ENCODE assay signal across 9 cellular contexts in the genomic region with DNA sequence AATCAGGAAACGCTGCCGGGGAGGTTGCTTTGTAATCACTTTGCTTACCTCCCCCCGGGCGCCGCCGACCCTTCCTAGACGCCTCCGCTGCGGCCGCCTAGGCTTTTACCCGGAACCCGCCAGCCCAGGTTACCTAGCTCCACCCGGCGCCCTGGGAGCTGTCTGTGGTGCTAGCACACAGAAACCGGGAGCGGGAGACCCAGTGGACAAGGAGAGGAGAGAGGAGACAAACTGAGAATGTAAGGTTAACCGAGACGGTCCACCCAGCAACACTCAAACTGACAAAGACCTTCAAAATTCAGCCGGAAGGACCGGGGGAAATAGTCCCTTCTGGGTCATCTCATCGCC. TPM values are rescaled to one million over a fixed set of nuclear protein-coding genes. Genes with fewer than 3 reads are reported as not detected.
A peak's percentile ranks its signal among the peaks of the same experiment; 100 is the strongest.
DNase-seq lines count a peak whose midpoint lies in the region; TF ChIP-seq lines count a peak whose summit lies in the region.
"Had no signal": no experiment of that assay in that cellular context is flagged by ENCODE, and none has a peak within 500 bp of the region (broad histone marks: within the 10 kb centered on the region; RNA-seq: fewer than 3 reads in every experiment).

No MANE protein-coding gene starts in this region.

- in situ Hi-C loops in GM13977 (cut with MboI; ENCODE audit: low pct_unique_long_range_greater_than_20kb, low sequenced_read_pairs, unreplicated experiment): loop anchor here (25.0 kb wide), 1 partner anchor 455 kb away; no protein-coding TSS in a partner anchor

- H3K27me3 ChIP-seq in parathyroid adenoma (ENCODE audit: control insufficient read depth, insufficient read depth, low read length): peaks cover 9% of the 10 kb centered on the region

- intact Hi-C loops in activated T-helper 2 cell treated with anti-CD3 and anti-CD28 coated beads, Interferon-gamma antibody, Interleukin-2, Interleukin-4, amounts not matched to agents 10 μg/mL and 5 μg/mL and 100 μg/mL, durations not matched to agents 14 hours and 24 hours and 36 hours (cut with micrococcal nuclease): loop anchor here (1.0 kb wide), 1 partner anchor 18 kb away; no protein-coding TSS in a partner anchor

- no peak overlapping the region for H3K27ac ChIP-seq in parathyroid adenoma

- no peak overlapping the region for H3K27ac Mint-ChIP-seq in activated T-helper 2 cell treated with anti-CD3 and anti-CD28 coated beads, Interferon-gamma antibody, Interleukin-2, Interleukin-4, amounts not matched to agents 10 μg/mL and 5 μg/mL and 100 μg/mL, durations not matched to agents 14 hours and 24 hours and 36 hours

- H3K9me3 Mint-ChIP-seq in activated T-helper 2 cell treated with anti-CD3 and anti-CD28 coated beads, Interferon-gamma antibody, Interleukin-2, Interleukin-4, amounts not matched to agents 10 μg/mL and 5 μg/mL and 100 μg/mL, durations not matched to agents 14 hours and 24 hours and 36 hours: no peaks in the 10 kb centered on the region

- no peaks in the 10 kb centered on the region for H3K4me1 ChIP-seq in parathyroid adenoma

- TF ChIP-seq CTCF in GM13977 (IDR thresholded peaks at IDR 0.05; ENCODE audit: extremely low read depth, insufficient read depth, missing control alignments) (no peak), fibroblast of mammary gland (conservative IDR thresholded peaks at IDR 0.05; ENCODE audit: control insufficient read depth, insufficient read depth, low read depth, low read length) (no peak), parathyroid adenoma (IDR thresholded peaks at IDR 0.05) (no peak)

- H3K9ac ChIP-seq in parathyroid adenoma: no peak overlapping the region

- H3K36me3 Mint-ChIP-seq in activated T-helper 2 cell treated with anti-CD3 and anti-CD28 coated beads, Interferon-gamma antibody, Interleukin-2, Interleukin-4, amounts not matched to agents 10 μg/mL and 5 μg/mL and 100 μg/mL, durations not matched to agents 14 hours and 24 hours and 36 hours (ENCODE audit: low read depth): no peaks in the 10 kb centered on the region

- H3K4me3 Mint-ChIP-seq in activated T-helper 2 cell treated with anti-CD3 and anti-CD28 coated beads, Interferon-gamma antibody, Interleukin-2, Interleukin-4, amounts not matched to agents 10 μg/mL and 5 μg/mL and 100 μg/mL, durations not matched to agents 14 hours and 24 hours and 36 hours (ENCODE audit: low read depth): no peak overlapping the region

- DNase-seq in GM13977 (ENCODE audit: low spot score) (peak; percentile 55), RPMI7951 (ENCODE audit: low read depth) (peak; percentile 43), fibroblast of mammary gland (ENCODE audit: low read depth) (peak; percentile 21), Ammon's horn (ENCODE audit: low spot score) (no peak), NCI-H345 treated with DMSO at 0.1 percent for 48 hours (lab: John Stamatoyannopoulos, UW; ENCODE audit: unreplicated experiment) (no peak), cerebellar nuclear complex (lab: John Stamatoyannopoulos, UW) (no peak)
- no peak for DNase-seq in activated T-helper 2 cell treated with anti-CD3 and anti-CD28 coated beads, Interferon-gamma antibody, Interleukin-2, Interleukin-4, amounts not matched to agents 10 μg/mL and 5 μg/mL and 100 μg/mL, durations not matched to agents 14 hours and 24 hours and 36 hours (ENCODE audit: low spot score)
- DNase-seq: activated CD4-positive, alpha-beta T cell treated with anti-CD3 and anti-CD28 coated beads for 1 hour had no signal

- H3K4me2 ChIP-seq in parathyroid adenoma (ENCODE audit: low read length): peak overlapping the region; percentile 74

- H3K27me3 Mint-ChIP-seq in activated T-helper 2 cell treated with anti-CD3 and anti-CD28 coated beads, Interferon-gamma antibody, Interleukin-2, Interleukin-4, amounts not matched to agents 10 μg/mL and 5 μg/mL and 100 μg/mL, durations not matched to agents 14 hours and 24 hours and 36 hours (ENCODE audit: low read depth): peaks cover 83% of the 10 kb centered on the region

- H3K36me3 ChIP-seq in parathyroid adenoma (ENCODE audit: control insufficient read depth, insufficient read depth, low read length): no peaks in the 10 kb centered on the region

- H3K79me2 ChIP-seq in parathyroid adenoma: no peaks in the 10 kb centered on the region

- H2AFZ ChIP-seq in parathyroid adenoma: no peak overlapping the region

- H3K4me3 ChIP-seq in fibroblast of mammary gland (ENCODE audit: control insufficient read depth, low read depth, low read length) (no peak overlapping the region), parathyroid adenoma (ENCODE audit: low read depth, low read length) (peak overlapping the region; percentile 51)

- peaks cover 5% of the 10 kb centered on the region for H3K4me1 Mint-ChIP-seq in activated T-helper 2 cell treated with anti-CD3 and anti-CD28 coated beads, Interferon-gamma antibody, Interleukin-2, Interleukin-4, amounts not matched to agents 10 μg/mL and 5 μg/mL and 100 μg/mL, durations not matched to agents 14 hours and 24 hours and 36 hours (ENCODE audit: low read depth)

- H3K9me3 ChIP-seq in parathyroid adenoma (ENCODE audit: control insufficient read depth, low read length): no peaks in the 10 kb centered on the region

RNA-seq across cellular contexts. Expression of gene BARHL2, which starts 9.8 kb away (rescaled TPM):
- not detected in 2 replicates for total RNA-seq in RPMI7951 (2014; rRNA removed; shearing (Covaris generic))
- total RNA-seq in activated T-helper 2 cell treated with anti-CD3 and anti-CD28 coated beads, Interferon-gamma antibody, Interleukin-2, Interleukin-4, amounts not matched to agents 10 μg/mL and 5 μg/mL and 100 μg/mL, durations not matched to agents 14 hours and 24 hours and 36 hours: not detected in 2 replicates

Comparison
In these comparisons a context has a peak if more than half of its experiments do, and no peak if none do; other contexts are left out.
1. DNase-seq: peak in GM13977 (single experiment), RPMI7951 (single experiment) and fibroblast of mammary gland (single experiment); none in Ammon's horn (single experiment), NCI-H345 treated with DMSO at 0.1 percent for 48 hours (single experiment), cerebellar nuclear complex (0 of 2) and activated T-helper 2 cell treated with anti-CD3 and anti-CD28 coated beads, Interferon-gamma antibody, Interleukin-2, Interleukin-4, amounts not matched to agents 10 μg/mL and 5 μg/mL and 100 μg/mL, durations not matched to agents 14 hours and 24 hours and 36 hours (single experiment).